34 cellular contexts compared by ENCODE assay signal in genomic region chr11:124943731-124944130, GRCh38. TPM values are rescaled to one million over a fixed set of nuclear protein-coding genes. Genes with fewer than 3 reads are reported as not detected.
A peak's percentile ranks its signal among the peaks of the same experiment; 100 is the strongest.
DNase-seq lines count a peak whose midpoint lies in the region; ATAC-seq and TF ChIP-seq lines count a peak whose summit lies in the region.
"Had no signal": no experiment of that assay in that cellular context is flagged by ENCODE, and none has a peak within 500 bp of the region (broad histone marks: within the 10 kb centered on the region; RNA-seq: fewer than 3 reads in every experiment).

No MANE protein-coding gene starts in this region.

- H3K4me1 Mint-ChIP-seq in activated CD4-positive, alpha-beta T cell treated with anti-CD3 and anti-CD28 coated beads for 36 hours, result peaks cover 14% of the 10 kb centered on the region
- H3K4me1 Mint-ChIP-seq in T-cell, result peaks cover 20 to 30% (median 24%) of the 10 kb centered on the region in 3 donors
- H3K4me1 Mint-ChIP-seq in stimulated activated effector memory CD8-positive, alpha-beta T cell treated with anti-CD3 and anti-CD28 coated beads, Interleukin-12 subunit alpha, Interleukin-12 subunit beta, amount 100 ng/mL, for 72 hours, result peaks cover 5% of the 10 kb centered on the region
- H3K4me1 Mint-ChIP-seq: activated T-helper 17 cell treated with anti-CD3 and anti-CD28 coated beads, Interleukin-2, amount 50 U/mL, for 72 hours; CD14-positive monocyte had no signal

- peaks cover 4% of the 10 kb centered on the region for H3K36me3 Mint-ChIP-seq in activated CD4-positive, alpha-beta T cell treated with anti-CD3 and anti-CD28 coated beads for 36 hours (ENCODE audit: low read depth)
- H3K36me3 Mint-ChIP-seq in T-cell, result peaks cover 3% of the 10 kb centered on the region
- no peaks in the 10 kb centered on the region for H3K36me3 Mint-ChIP-seq in stimulated activated effector memory CD8-positive, alpha-beta T cell treated with anti-CD3 and anti-CD28 coated beads, Interleukin-12 subunit alpha, Interleukin-12 subunit beta, amount 100 ng/mL, for 72 hours
- H3K36me3 Mint-ChIP-seq: CD14-positive monocyte, mesothelial cell of epicardium had no signal

- DNase-seq in activated CD4-positive, alpha-beta T cell treated with anti-CD3 and anti-CD28 coated beads for 36 hours, result no peak
- DNase-seq in activated CD4-positive, alpha-beta T cell treated with anti-CD3 and anti-CD28 coated beads, Interleukin-2, amount 50 U/mL, for 4 hours, result no peak
- DNase-seq in T-cell (no peak), HuH-7.5 (ENCODE audit: low spot score) (no peak), psoas muscle (no peak)
- no peak for DNase-seq in stimulated activated effector memory CD8-positive, alpha-beta T cell treated with anti-CD3 and anti-CD28 coated beads, Interleukin-12 subunit alpha, Interleukin-12 subunit beta, amount 100 ng/mL, for 72 hours (ENCODE audit: low spot score in 2 of 2)
- DNase-seq: activated CD4-positive, alpha-beta T cell treated with anti-CD3 and anti-CD28 coated beads for 4 hours; activated naive CD4-positive, alpha-beta T cell treated with anti-CD3 and anti-CD28 coated beads, Interleukin-2, amount 50 U/mL, for 16 hours; effector CD4-positive, alpha-beta T cell; EL; glutamatergic neuron; NCI-H187; nephron progenitor cell; ovary; PC-3; stimulated activated CD4-positive, alpha-beta T cell treated with anti-CD3 and anti-CD28 coated beads, Interleukin-1b, Interleukin-23, amount 100 ng/mL, for 48 hours; stimulated activated CD8-positive, alpha-beta memory T cell treated with anti-CD3 and anti-CD28 coated beads, Interleukin-4, amount 100 ng/mL, for 48 hours had no signal

- 23 to 33% (median 28%) methylated on average over 1 of the region's 1 CpG for WGBS in psoas muscle, 3 donors

- H3K4me1 ChIP-seq in psoas muscle, result no peaks in the 10 kb centered on the region

- H3K9me3 Mint-ChIP-seq in activated CD4-positive, alpha-beta T cell treated with anti-CD3 and anti-CD28 coated beads for 36 hours (ENCODE audit: low read depth), result peaks cover 5% of the 10 kb centered on the region
- peaks cover 5 to 12% (median 10%) of the 10 kb centered on the region in 3 donors for H3K9me3 Mint-ChIP-seq in T-cell
- peaks cover 6% of the 10 kb centered on the region for H3K9me3 Mint-ChIP-seq in stimulated activated effector memory CD8-positive, alpha-beta T cell treated with anti-CD3 and anti-CD28 coated beads, Interleukin-12 subunit alpha, Interleukin-12 subunit beta, amount 100 ng/mL, for 72 hours

- no peaks in the 10 kb centered on the region for H3K27me3 ChIP-seq in psoas muscle (ENCODE audit: insufficient read depth in 3 of 3, low read length in 2 of 3)
- H3K27me3 ChIP-seq: ovary had no signal

- no peaks in the 10 kb centered on the region for H3K36me3 ChIP-seq in psoas muscle (ENCODE audit: insufficient read depth in 1 of 2, low read depth in 1 of 2)
- H3K36me3 ChIP-seq: ovary had no signal

- no peaks in the 10 kb centered on the region for H3K9me3 ChIP-seq in psoas muscle
- H3K9me3 ChIP-seq: ovary had no signal

- no peak overlapping the region for H3K4me3 ChIP-seq in psoas muscle
- H3K4me3 ChIP-seq: GM12878, ovary, smooth muscle cell had no signal

- H3K27ac ChIP-seq in cingulate gyrus (ENCODE audit: low read depth, low read length) (peak overlapping the region; percentile 92), psoas muscle (no peak overlapping the region)
- H3K27ac ChIP-seq: 22Rv1, epithelial cell of prostate, ovary had no signal

- H3K4me3 Mint-ChIP-seq in activated CD4-positive, alpha-beta T cell treated with anti-CD3 and anti-CD28 coated beads for 36 hours, result no peak overlapping the region
- peak overlapping the region in 1 of 3 donors; percentile 6 for H3K4me3 Mint-ChIP-seq in T-cell
- H3K4me3 Mint-ChIP-seq in stimulated activated effector memory CD8-positive, alpha-beta T cell treated with anti-CD3 and anti-CD28 coated beads, Interleukin-12 subunit alpha, Interleukin-12 subunit beta, amount 100 ng/mL, for 72 hours, result no peak overlapping the region
- H3K4me3 Mint-ChIP-seq: activated T-helper 17 cell treated with anti-CD3 and anti-CD28 coated beads, Interleukin-2, amount 50 U/mL, for 72 hours; CD14-positive monocyte; mesothelial cell of epicardium; nephron progenitor cell; T-helper 2 cell treated with Interferon-gamma antibody and Interleukin-4, amounts not matched to agents 5 μg/mL and 100 μg/mL, for 36 hours had no signal

- intact Hi-C loops in activated CD4-positive, alpha-beta T cell treated with anti-CD3 and anti-CD28 coated beads for 36 hours (cut with DNase I, micrococcal nuclease), result no loop called here
- intact Hi-C loops in psoas muscle (cut with DNase I), result no loop called here

- H3K27ac Mint-ChIP-seq in activated CD4-positive, alpha-beta T cell treated with anti-CD3 and anti-CD28 coated beads for 36 hours, result peak overlapping the region; percentile 34
- peak overlapping the region; percentile 37 to 67 for H3K27ac Mint-ChIP-seq in T-cell
- H3K27ac Mint-ChIP-seq in stimulated activated effector memory CD8-positive, alpha-beta T cell treated with anti-CD3 and anti-CD28 coated beads, Interleukin-12 subunit alpha, Interleukin-12 subunit beta, amount 100 ng/mL, for 72 hours, result peak overlapping the region; percentile 30
- H3K27ac Mint-ChIP-seq: CD14-positive monocyte; mesothelial cell of epicardium; nephron progenitor cell; T-helper 2 cell treated with Interferon-gamma antibody and Interleukin-4, amounts not matched to agents 5 μg/mL and 100 μg/mL, for 36 hours had no signal

- TF ChIP-seq CTCF in psoas muscle (IDR thresholded peaks at IDR 0.05), result no peak

- CTCF ChIA-PET in activated CD4-positive, alpha-beta T cell treated with anti-CD3 and anti-CD28 coated beads for 36 hours (lab: Charles Lee), result interaction anchor here (0.7 to 1.4 kb wide), 5 partner anchors 10 to 224 kb away, joined by 3 to 4 read pairs (median 4); partner anchors contain the start of gene CCDC15
- CTCF ChIA-PET in T-cell (lab: Charles Lee), result interaction anchor here in 1 of 2 donors (0.6 to 1.2 kb wide), 4 partner anchors 67 to 637 kb away, joined by 3 to 4 read pairs (median 3); partner anchors contain the start of gene TMEM218

- ATAC-seq in activated CD4-positive, alpha-beta T cell treated with anti-CD3 and anti-CD28 coated beads for 36 hours, result no peak
- peak; percentile 68 to 84 (median 82) for ATAC-seq in T-cell (replicated peaks in 1 of 4)
- no peak for ATAC-seq in stimulated activated effector memory CD8-positive, alpha-beta T cell treated with anti-CD3 and anti-CD28 coated beads, Interleukin-12 subunit alpha, Interleukin-12 subunit beta, amount 100 ng/mL, for 72 hours
- no peak for ATAC-seq in HG03457 (IDR thresholded peaks at IDR 0.05; ENCODE audit: unreplicated experiment)
- no peak for ATAC-seq in psoas muscle
- ATAC-seq: activated T-helper 17 cell treated with anti-CD3 and anti-CD28 coated beads, Interleukin-2, amount 50 U/mL, for 72 hours; GM12878; HCT116; PC-3 had no signal

- POLR2A ChIA-PET in activated CD4-positive, alpha-beta T cell treated with anti-CD3 and anti-CD28 coated beads for 36 hours (lab: Charles Lee), result no interaction called here
- POLR2A ChIA-PET in T-cell (lab: Charles Lee), result no interaction called here

- no peaks in the 10 kb centered on the region for H3K27me3 Mint-ChIP-seq in activated CD4-positive, alpha-beta T cell treated with anti-CD3 and anti-CD28 coated beads for 36 hours
- peaks cover 0 to 3% of the 10 kb centered on the region in 2 donors for H3K27me3 Mint-ChIP-seq in T-cell

RNA-seq across cellular contexts. Expression of gene HEPACAM, which starts 7.9 kb away (rescaled TPM):
- not detected for total RNA-seq in activated CD4-positive, alpha-beta T cell treated with anti-CD3 and anti-CD28 coated beads for 36 hours
- not detected for total RNA-seq in T-cell
- under 1 TPM in 2 of 4 donors, not detected in 2; 0.06 to 0.07 TPM for total RNA-seq in psoas muscle
- under 1 TPM; 0.05 to 0.25 (median 0.08) TPM for polyA plus RNA-seq in psoas muscle
- total RNA-seq: activated T-helper 17 cell treated with anti-CD3 and anti-CD28 coated beads, Interleukin-2, amount 50 U/mL, for 72 hours; GM12878; LHCN-M2; mesothelial cell of epicardium; smooth muscle cell had no signal
- polyA plus RNA-seq: CD14-positive monocyte, keratinocyte, smooth muscle cell had no signal

RNA-seq across cellular contexts. Expression of gene CCDC15, which starts 10.3 kb away (rescaled TPM):
- 1 to 10 TPM; 5.6 to 6.7 TPM for total RNA-seq in activated CD4-positive, alpha-beta T cell treated with anti-CD3 and anti-CD28 coated beads for 36 hours
- total RNA-seq in T-cell (1 to 10 TPM; 1.4 to 3.4 (median 2.1) TPM), psoas muscle (under 1 TPM; 0.07 to 0.42 (median 0.25) TPM)
- under 1 TPM; 0.03 to 0.29 (median 0.10) TPM for polyA plus RNA-seq in psoas muscle

RNA-seq across cellular contexts. Expression of gene HEPN1, which starts 24.7 kb away (rescaled TPM):
- not detected for total RNA-seq in activated CD4-positive, alpha-beta T cell treated with anti-CD3 and anti-CD28 coated beads for 36 hours
- total RNA-seq in T-cell (not detected), psoas muscle (not detected)
- polyA plus RNA-seq in psoas muscle, result under 1 TPM in 2 of 3 donors, not detected in 1; 0.01 to 0.04 TPM
- total RNA-seq: activated T-helper 17 cell treated with anti-CD3 and anti-CD28 coated beads, Interleukin-2, amount 50 U/mL, for 72 hours; cerebellum; GM12878; LHCN-M2; liver; mesothelial cell of epicardium; PC-3; smooth muscle cell; subcutaneous adipose tissue; ureter had no signal
- polyA plus RNA-seq: CD14-positive monocyte, GM12878, keratinocyte, ovary, smooth muscle cell had no signal

RNA-seq across cellular contexts. Expression of gene ROBO4, which starts 46.1 kb away (rescaled TPM):
- total RNA-seq in activated CD4-positive, alpha-beta T cell treated with anti-CD3 and anti-CD28 coated beads for 36 hours, result not detected
- under 1 TPM in 3 of 5 donors, not detected in 2; 0.41 to 0.59 (median 0.50) TPM for total RNA-seq in T-cell
- total RNA-seq in psoas muscle, result 10 to 100 TPM; 14.9 to 17.5 (median 16.1) TPM
- polyA plus RNA-seq in psoas muscle, result 10 to 100 TPM in 1 of 3 donors, 1 to 10 TPM in 2; 5.4 to 10.2 (median 8.4) TPM
- total RNA-seq: activated T-helper 17 cell treated with anti-CD3 and anti-CD28 coated beads, Interleukin-2, amount 50 U/mL, for 72 hours; GM12878; mesothelial cell of epicardium; smooth muscle cell had no signal
- polyA plus RNA-seq: GM12878 had no signal

Comparison
In these comparisons a context has a peak if more than half of its experiments do, and no peak if none do; other contexts are left out.
1. ATAC-seq: peak in T-cell (4 of 4); none in activated CD4-positive, alpha-beta T cell treated with anti-CD3 and anti-CD28 coated beads for 36 hours (single experiment), stimulated activated effector memory CD8-positive, alpha-beta T cell treated with anti-CD3 and anti-CD28 coated beads, Interleukin-12 subunit alpha, Interleukin-12 subunit beta, amount 100 ng/mL, for 72 hours (single experiment), HG03457 (single experiment) and psoas muscle (0 of 4).
2. Peak in every context shown above with its lines, with median percentiles within 50 percentile points of each other: H3K27ac Mint-ChIP-seq.